Comparison of ENCODE assay signal across 8 cellular contexts in the genomic region with DNA sequence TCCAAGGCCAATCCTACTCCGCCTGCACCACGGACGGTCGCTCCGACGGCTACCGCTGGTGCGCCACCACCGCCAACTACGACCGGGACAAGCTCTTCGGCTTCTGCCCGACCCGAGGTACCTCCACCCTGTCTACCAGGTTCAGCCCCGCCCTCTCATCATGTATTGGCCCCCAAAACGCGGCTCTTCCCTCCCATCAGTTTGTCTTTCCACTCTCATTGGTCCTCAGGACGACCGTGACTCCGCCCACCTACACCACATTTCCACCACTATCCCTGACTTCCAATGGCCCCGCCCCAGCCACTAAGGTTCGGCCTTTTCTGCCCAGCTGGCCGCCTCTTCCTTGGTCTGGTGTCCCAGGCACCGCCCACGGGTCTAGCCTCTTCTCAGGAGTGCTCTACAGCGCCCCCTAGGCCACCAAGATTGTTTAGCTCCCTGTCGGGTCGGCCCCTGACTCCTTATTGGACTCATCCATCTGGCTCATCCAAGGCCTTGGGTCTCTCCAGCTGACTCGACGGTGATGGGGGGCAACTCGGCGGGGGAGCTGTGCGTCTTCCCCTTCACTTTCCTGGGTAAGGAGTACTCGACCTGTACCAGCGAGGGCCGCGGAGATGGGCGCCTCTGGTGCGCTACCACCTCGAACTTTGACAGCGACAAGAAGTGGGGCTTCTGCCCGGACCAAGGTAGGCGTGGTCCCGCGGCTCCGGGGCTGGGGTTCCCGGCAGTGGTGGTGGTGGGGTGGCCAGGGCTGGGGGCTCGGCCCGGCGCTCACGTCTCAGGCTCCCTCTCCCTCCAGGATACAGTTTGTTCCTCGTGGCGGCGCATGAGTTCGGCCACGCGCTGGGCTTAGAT. TPM values are rescaled to one million over a fixed set of nuclear protein-coding genes. Genes with fewer than 3 reads are reported as not detected.
DNase-seq lines count a peak whose midpoint lies in the region; ATAC-seq and TF ChIP-seq lines count a peak whose summit lies in the region.

No MANE protein-coding gene starts in this region.

- no peak for TF ChIP-seq CTCF in stomach (IDR thresholded peaks at IDR 0.05)

- H3K9me3 Mint-ChIP-seq in activated T-helper 1 cell treated with anti-CD3 and anti-CD28 coated beads, Interleukin-12 subunit alpha, Interleukin-12 subunit beta, Interleukin-2, Interleukin-4 antibody, amounts not matched to agents 30 ng/mL and 10 ng/mL and 1 ng/mL, durations not matched to agents 14 hours and 24 hours and 36 hours, result no peaks in the 10 kb centered on the region

- TF ChIP-seq EP300 in stomach (IDR thresholded peaks at IDR 0.05), result no peak

- H3K36me3 ChIP-seq in stomach, result no peaks in the 10 kb centered on the region

- H3K9me3 ChIP-seq in stomach, result no peaks in the 10 kb centered on the region

- H3K4me1 Mint-ChIP-seq in activated T-helper 1 cell treated with anti-CD3 and anti-CD28 coated beads, Interleukin-12 subunit alpha, Interleukin-12 subunit beta, Interleukin-2, Interleukin-4 antibody, amounts not matched to agents 30 ng/mL and 10 ng/mL and 1 ng/mL, durations not matched to agents 14 hours and 24 hours and 36 hours (ENCODE audit: low read depth), result peaks cover 66% of the 10 kb centered on the region

- peaks cover 36 to 100% (median 64%) of the 10 kb centered on the region in 3 donors for H3K27me3 ChIP-seq in stomach

- WGBS in stomach, 5 donors, result 14 to 17% (median 14%) methylated on average over 36 to 57 of the region's 57 CpGs

- ATAC-seq in GM18502 (IDR thresholded peaks at IDR 0.05; ENCODE audit: poor library complexity, unreplicated experiment) (no peak), HG02938 (IDR thresholded peaks at IDR 0.05; ENCODE audit: unreplicated experiment) (no peak)

- H3K36me3 Mint-ChIP-seq in activated T-helper 1 cell treated with anti-CD3 and anti-CD28 coated beads, Interleukin-12 subunit alpha, Interleukin-12 subunit beta, Interleukin-2, Interleukin-4 antibody, amounts not matched to agents 30 ng/mL and 10 ng/mL and 1 ng/mL, durations not matched to agents 14 hours and 24 hours and 36 hours (ENCODE audit: low read depth), result peaks cover 10% of the 10 kb centered on the region

- intact Hi-C loops in activated T-helper 1 cell treated with anti-CD3 and anti-CD28 coated beads, Interleukin-12 subunit alpha, Interleukin-12 subunit beta, Interleukin-2, Interleukin-4 antibody, amounts not matched to agents 30 ng/mL and 10 ng/mL and 1 ng/mL, durations not matched to agents 14 hours and 24 hours and 36 hours (cut with micrococcal nuclease), result loop anchor here (5.0 kb wide), 2 partner anchors 40 to 335 kb away; partner anchors contain the start of gene ZNF335
- intact Hi-C loops in stomach (cut with DNase I; ENCODE audit: low total_unique reads), result loop anchor here (10.0 kb wide), 1 partner anchor 83 kb away; no protein-coding TSS in a partner anchor

- peak overlapping the region; percentile 66 for H3K4me3 Mint-ChIP-seq in activated T-helper 1 cell treated with anti-CD3 and anti-CD28 coated beads, Interleukin-12 subunit alpha, Interleukin-12 subunit beta, Interleukin-2, Interleukin-4 antibody, amounts not matched to agents 30 ng/mL and 10 ng/mL and 1 ng/mL, durations not matched to agents 14 hours and 24 hours and 36 hours

- peak overlapping the region in 1 of 5 donors; percentile 18 for H3K27ac ChIP-seq in stomach

- no peak overlapping the region for H3K27ac Mint-ChIP-seq in activated T-helper 1 cell treated with anti-CD3 and anti-CD28 coated beads, Interleukin-12 subunit alpha, Interleukin-12 subunit beta, Interleukin-2, Interleukin-4 antibody, amounts not matched to agents 30 ng/mL and 10 ng/mL and 1 ng/mL, durations not matched to agents 14 hours and 24 hours and 36 hours

- TF ChIP-seq POLR2A in stomach (IDR thresholded peaks at IDR 0.05), result no peak

- H3K4me3 ChIP-seq in stomach, result peak overlapping the region in 2 of 4 donors; percentile 18 to 32

- H3K27me3 Mint-ChIP-seq in activated T-helper 1 cell treated with anti-CD3 and anti-CD28 coated beads, Interleukin-12 subunit alpha, Interleukin-12 subunit beta, Interleukin-2, Interleukin-4 antibody, amounts not matched to agents 30 ng/mL and 10 ng/mL and 1 ng/mL, durations not matched to agents 14 hours and 24 hours and 36 hours (ENCODE audit: insufficient read depth), result peaks cover 53% of the 10 kb centered on the region

- DNase-seq in Daoy (ENCODE audit: low read depth), result peak; percentile 41
- peak; percentile 23 for DNase-seq in MV-4-11 (lab: John Stamatoyannopoulos, UW)
- no peak for DNase-seq in activated T-helper 1 cell treated with anti-CD3 and anti-CD28 coated beads, Interleukin-12 subunit alpha, Interleukin-12 subunit beta, Interleukin-2, Interleukin-4 antibody, amounts not matched to agents 30 ng/mL and 10 ng/mL and 1 ng/mL, durations not matched to agents 14 hours and 24 hours and 36 hours (ENCODE audit: low spot score)
- DNase-seq in iPS DF 19.7 (ENCODE audit: low read depth, low spot score), result peak; percentile 88
- peak; percentile 48 for DNase-seq in stomach
- DNase-seq in NCI-H1417 (lab: John Stamatoyannopoulos, UW), result no peak

- H3K4me1 ChIP-seq in stomach, result peaks cover 6 to 58% (median 20%) of the 10 kb centered on the region in 4 donors

RNA-seq across cellular contexts. Expression of gene MMP9, which starts 3.1 kb away (rescaled TPM):
- 2.8 and 6.8 TPM in 2 replicates for total RNA-seq in Daoy (2014; rRNA removed; shearing (Covaris generic))
- 0.08 TPM in 1 of 2 replicates, not detected in the other for total RNA-seq in activated T-helper 1 cell treated with anti-CD3 and anti-CD28 coated beads, Interleukin-12 subunit alpha, Interleukin-12 subunit beta, Interleukin-2, Interleukin-4 antibody, amounts not matched to agents 30 ng/mL and 10 ng/mL and 1 ng/mL, durations not matched to agents 14 hours and 24 hours and 36 hours
- total RNA-seq in stomach, result 1 to 10 TPM in 2 of 5 donors, not detected in 3; 1.3 to 5.1 TPM
- 1 to 10 TPM in 2 of 3 donors, under 1 TPM in 1; 0.31 to 1.9 (median 1.2) TPM for polyA plus RNA-seq in stomach

RNA-seq across cellular contexts. Expression of gene SLC12A5, which starts 17.2 kb away (rescaled TPM):
- 0.54 TPM in 1 of 2 replicates, not detected in the other for total RNA-seq in Daoy (2014; rRNA removed; shearing (Covaris generic))
- total RNA-seq in activated T-helper 1 cell treated with anti-CD3 and anti-CD28 coated beads, Interleukin-12 subunit alpha, Interleukin-12 subunit beta, Interleukin-2, Interleukin-4 antibody, amounts not matched to agents 30 ng/mL and 10 ng/mL and 1 ng/mL, durations not matched to agents 14 hours and 24 hours and 36 hours, result 0.42 TPM in 1 of 2 replicates, not detected in the other
- 1 to 10 TPM in 1 of 5 donors, not detected in 4; 1.3 TPM for total RNA-seq in stomach
- 1 to 10 TPM in 2 of 3 donors, under 1 TPM in 1; 0.93 to 6.2 (median 5.5) TPM for polyA plus RNA-seq in stomach

RNA-seq across cellular contexts. Expression of gene ZNF335, which starts 39.9 kb away (rescaled TPM):
- total RNA-seq in Daoy (2014; rRNA removed; shearing (Covaris generic)), result 9.5 and 12.1 TPM in 2 replicates
- total RNA-seq in activated T-helper 1 cell treated with anti-CD3 and anti-CD28 coated beads, Interleukin-12 subunit alpha, Interleukin-12 subunit beta, Interleukin-2, Interleukin-4 antibody, amounts not matched to agents 30 ng/mL and 10 ng/mL and 1 ng/mL, durations not matched to agents 14 hours and 24 hours and 36 hours, result 38.3 and 40.9 TPM in 2 replicates
- total RNA-seq in stomach, result 10 to 100 TPM in 4 of 5 donors, 1 to 10 TPM in 1; 8.3 to 72.3 (median 38.5) TPM
- 10 to 100 TPM in 1 of 3 donors, 1 to 10 TPM in 2; 7.2 to 12.0 (median 9.3) TPM for polyA plus RNA-seq in stomach

Comparison
In these comparisons a context has a peak if more than half of its experiments do, and no peak if none do; other contexts are left out.
1. DNase-seq: peak in Daoy (single experiment), MV-4-11 (single experiment), iPS DF 19.7 (single experiment) and stomach (single experiment); none in activated T-helper 1 cell treated with anti-CD3 and anti-CD28 coated beads, Interleukin-12 subunit alpha, Interleukin-12 subunit beta, Interleukin-2, Interleukin-4 antibody, amounts not matched to agents 30 ng/mL and 10 ng/mL and 1 ng/mL, durations not matched to agents 14 hours and 24 hours and 36 hours (single experiment) and NCI-H1417 (0 of 3).